Comparison of ENCODE assay signal across 8 cellular contexts in genomic region chr3:131361464-131362421, GRCh38. TPM values are rescaled to one million over a fixed set of nuclear protein-coding genes. Genes with fewer than 3 reads are reported as not detected.
DNase-seq lines count a peak whose midpoint lies in the region; TF ChIP-seq lines count a peak whose summit lies in the region.

No MANE protein-coding gene starts in this region.

- H3K4me1 Mint-ChIP-seq in chondrocyte (ENCODE audit: low read depth), result peaks cover 7% of the 10 kb centered on the region

- H3K9me3 Mint-ChIP-seq in chondrocyte (ENCODE audit: low read depth), result peaks cover 3% of the 10 kb centered on the region

- no peaks in the 10 kb centered on the region for H3K36me3 ChIP-seq in H7 (replicated peaks; ENCODE audit: control insufficient read depth, insufficient read depth, low read length)
- no peaks in the 10 kb centered on the region for H3K36me3 ChIP-seq in smooth muscle cell (ENCODE audit: low read depth)

- peak overlapping the region; percentile 70 for H3K4me3 Mint-ChIP-seq in chondrocyte (ENCODE audit: unreplicated experiment)

- TF ChIP-seq CTCF in GM10266 (IDR thresholded peaks at IDR 0.05; ENCODE audit: control insufficient read depth, insufficient read depth, low read depth, missing control alignments) (no peak), chondrocyte (IDR thresholded peaks at IDR 0.05) (no peak), smooth muscle cell (IDR thresholded peaks at IDR 0.05; ENCODE audit: borderline replicate concordance, insufficient read depth, poor library complexity, severe bottlenecking) (no peak)

- H3K27me3 ChIP-seq in H7 (ENCODE audit: control insufficient read depth, insufficient read depth, low read length) (no peaks in the 10 kb centered on the region), smooth muscle cell (ENCODE audit: low read depth) (no peaks in the 10 kb centered on the region)

- no peaks in the 10 kb centered on the region for H3F3A ChIP-seq in smooth muscle cell (ENCODE audit: low read depth)

- peak overlapping the region; percentile 75 for H2AFZ ChIP-seq in smooth muscle cell (ENCODE audit: low read depth)

- H3K4me1 ChIP-seq in smooth muscle cell (ENCODE audit: low read depth), result no peaks in the 10 kb centered on the region

- no peaks in the 10 kb centered on the region for H3K9me3 ChIP-seq in smooth muscle cell (replicated peaks; ENCODE audit: low read depth)

- H3K4me3 ChIP-seq in H7 (ENCODE audit: insufficient read depth, low read depth, low read length) (peak overlapping the region; percentile 57; the same call in 1 of the 2 replicates), smooth muscle cell (peak overlapping the region; percentile 54)

- H3K79me2 ChIP-seq in smooth muscle cell (ENCODE audit: low read depth), result no peaks in the 10 kb centered on the region

- no peaks in the 10 kb centered on the region for H4K20me1 ChIP-seq in smooth muscle cell (ENCODE audit: low read depth)

- no peak overlapping the region for H3K27ac ChIP-seq in smooth muscle cell (ENCODE audit: low read depth)

- WGBS in smooth muscle cell (ENCODE audit: low lambda C conversion rate), result 15% methylated on average over 64 of the region's 64 CpGs

- peak overlapping the region; percentile 84 for H3K4me2 ChIP-seq in smooth muscle cell

- peak; percentile 84 for DNase-seq in GM10266 (ENCODE audit: extremely low spot score)
- DNase-seq in H7, result peak; percentile 95
- peak; percentile 97 for DNase-seq in NCI-H226
- no peak for DNase-seq in chondrocyte (ENCODE audit: low spot score)
- DNase-seq in islet precursor cell, result peak; percentile 96
- DNase-seq in smooth muscle cell (lab: John Stamatoyannopoulos, UW; ENCODE audit: unreplicated experiment), result no peak
- DNase-seq in NCI-H1436 treated with DMSO at 0.1 percent for 48 hours (lab: John Stamatoyannopoulos, UW), result no peak
- DNase-seq in effector CD8-positive, alpha-beta T cell (lab: John Stamatoyannopoulos, UW), result no peak

- no peak overlapping the region for H3K27ac Mint-ChIP-seq in chondrocyte (ENCODE audit: unreplicated experiment)

- H3K9ac ChIP-seq in smooth muscle cell (ENCODE audit: low read depth), result no peak overlapping the region

- peaks cover 5% of the 10 kb centered on the region for H3K27me3 Mint-ChIP-seq in chondrocyte (ENCODE audit: low read depth)

- peaks cover 1% of the 10 kb centered on the region for H3K36me3 Mint-ChIP-seq in chondrocyte (ENCODE audit: low read depth)

RNA-seq across cellular contexts. Expression of gene NUDT16, which starts 19.8 kb away (rescaled TPM):
- total RNA-seq in H7 (2014; rRNA removed; shearing (Covaris generic)), result 7.0 and 12.5 TPM in 2 replicates
- 11.5 to 14.2 TPM (median 11.6 TPM) in 3 replicates for total RNA-seq in chondrocyte
- total RNA-seq in smooth muscle cell, result 5.6 and 7.8 TPM in 2 replicates
- 8.4 and 9.0 TPM in 2 replicates for polyA plus RNA-seq in smooth muscle cell

Comparison
In these comparisons a context has a peak if more than half of its experiments do, and no peak if none do; other contexts are left out.
1. DNase-seq: peak in GM10266 (single experiment), H7 (single experiment), NCI-H226 (single experiment) and islet precursor cell (single experiment); none in chondrocyte (single experiment), smooth muscle cell (single experiment), NCI-H1436 treated with DMSO at 0.1 percent for 48 hours (single experiment) and effector CD8-positive, alpha-beta T cell (single experiment).